Comparison of ENCODE assay signal across 8 cellular contexts in genomic region chr2:108447947-108448677, GRCh38. TPM values are rescaled to one million over a fixed set of nuclear protein-coding genes. Genes with fewer than 3 reads are reported as not detected.
A peak's percentile ranks its signal among the peaks of the same experiment; 100 is the strongest.
DNase-seq lines count a peak whose midpoint lies in the region; ATAC-seq and TF ChIP-seq lines count a peak whose summit lies in the region.

No MANE protein-coding gene starts in this region.

- H3K9me3 Mint-ChIP-seq in activated T-cell treated with anti-CD3 and anti-CD28 coated beads, Interleukin-2, amount 50 U/mL, for 72 hours: no peaks in the 10 kb centered on the region

- H3K4me1 Mint-ChIP-seq in activated T-cell treated with anti-CD3 and anti-CD28 coated beads, Interleukin-2, amount 50 U/mL, for 72 hours (ENCODE audit: low read depth): peaks cover 46% of the 10 kb centered on the region

- TF ChIP-seq CTCF in fibroblast of the aortic adventitia (IDR thresholded peaks at IDR 0.05; ENCODE audit: insufficient read depth, low read length): no peak

- peak overlapping the region; percentile 96 for H3K4me3 Mint-ChIP-seq in activated T-cell treated with anti-CD3 and anti-CD28 coated beads, Interleukin-2, amount 50 U/mL, for 72 hours

- no peaks in the 10 kb centered on the region for H3K27me3 ChIP-seq in rectal smooth muscle tissue (ENCODE audit: control insufficient read depth, insufficient read depth, low read length)

- H3K36me3 Mint-ChIP-seq in activated T-cell treated with anti-CD3 and anti-CD28 coated beads, Interleukin-2, amount 50 U/mL, for 72 hours (ENCODE audit: insufficient read depth in 2 of 2): peaks cover 5 to 12% of the 10 kb centered on the region in 2 donors

- no peak for ATAC-seq in activated T-cell treated with anti-CD3 and anti-CD28 coated beads, Interleukin-2, amount 50 U/mL, for 72 hours (replicated peaks in 1 of 2)
- no peak for ATAC-seq in GM21619 (IDR thresholded peaks at IDR 0.05; ENCODE audit: unreplicated experiment)
- ATAC-seq in HG03565 (IDR thresholded peaks at IDR 0.05; ENCODE audit: unreplicated experiment): no peak

- no peaks in the 10 kb centered on the region for H3K36me3 ChIP-seq in rectal smooth muscle tissue (ENCODE audit: control insufficient read depth, insufficient read depth, low read length)

- H3K27ac Mint-ChIP-seq in activated T-cell treated with anti-CD3 and anti-CD28 coated beads, Interleukin-2, amount 50 U/mL, for 72 hours: peak overlapping the region; percentile 89

- no peak overlapping the region for H3K27ac ChIP-seq in rectal smooth muscle tissue (ENCODE audit: low read depth, low read length)

- no peak for DNase-seq in activated T-cell treated with anti-CD3 and anti-CD28 coated beads, Interleukin-2, amount 50 U/mL, for 72 hours
- no peak for DNase-seq in activated T-cell treated with anti-CD3 and anti-CD28 coated beads, Interleukin-2, amount 50 U/mL, for 48 hours
- DNase-seq in SHP77 (lab: John Stamatoyannopoulos, UW): peak; percentile 30 to 41
- no peak for DNase-seq in fibroblast of the aortic adventitia (ENCODE audit: low read depth)
- DNase-seq in NCI-H524 treated with DMSO at 0.1 percent for 48 hours (lab: John Stamatoyannopoulos, UW): no peak

- H3K4me3 ChIP-seq in fibroblast of the aortic adventitia (ENCODE audit: low read depth, low read length) (peak overlapping the region; percentile 95), rectal smooth muscle tissue (ENCODE audit: low read length) (peak overlapping the region; percentile 86)

- peak overlapping the region; percentile 96 for H3K9ac ChIP-seq in rectal smooth muscle tissue (ENCODE audit: low read length)

- H3K4me1 ChIP-seq in rectal smooth muscle tissue (ENCODE audit: control insufficient read depth, insufficient read depth, low read length): peaks cover 9% of the 10 kb centered on the region

- H3K27me3 Mint-ChIP-seq in activated T-cell treated with anti-CD3 and anti-CD28 coated beads, Interleukin-2, amount 50 U/mL, for 72 hours (ENCODE audit: low read depth): no peaks in the 10 kb centered on the region

RNA-seq across cellular contexts. Expression of gene GCC2, which starts 0.9 kb away (rescaled TPM):
- 10 to 100 TPM; 65.5 to 68.7 TPM for total RNA-seq in activated T-cell treated with anti-CD3 and anti-CD28 coated beads, Interleukin-2, amount 50 U/mL, for 72 hours
- 42.8 and 50.0 TPM in 2 replicates for total RNA-seq in fibroblast of the aortic adventitia (ENCODE audit: low replicate concordance)

Comparison
In these comparisons a context has a peak if more than half of its experiments do, and no peak if none do; other contexts are left out.
1. DNase-seq: peak in SHP77 (2 of 2); none in activated T-cell treated with anti-CD3 and anti-CD28 coated beads, Interleukin-2, amount 50 U/mL, for 72 hours (0 of 2), activated T-cell treated with anti-CD3 and anti-CD28 coated beads, Interleukin-2, amount 50 U/mL, for 48 hours (0 of 2), fibroblast of the aortic adventitia (single experiment) and NCI-H524 treated with DMSO at 0.1 percent for 48 hours (single experiment).